29 cellular contexts compared by ENCODE assay signal in the genomic region with DNA sequence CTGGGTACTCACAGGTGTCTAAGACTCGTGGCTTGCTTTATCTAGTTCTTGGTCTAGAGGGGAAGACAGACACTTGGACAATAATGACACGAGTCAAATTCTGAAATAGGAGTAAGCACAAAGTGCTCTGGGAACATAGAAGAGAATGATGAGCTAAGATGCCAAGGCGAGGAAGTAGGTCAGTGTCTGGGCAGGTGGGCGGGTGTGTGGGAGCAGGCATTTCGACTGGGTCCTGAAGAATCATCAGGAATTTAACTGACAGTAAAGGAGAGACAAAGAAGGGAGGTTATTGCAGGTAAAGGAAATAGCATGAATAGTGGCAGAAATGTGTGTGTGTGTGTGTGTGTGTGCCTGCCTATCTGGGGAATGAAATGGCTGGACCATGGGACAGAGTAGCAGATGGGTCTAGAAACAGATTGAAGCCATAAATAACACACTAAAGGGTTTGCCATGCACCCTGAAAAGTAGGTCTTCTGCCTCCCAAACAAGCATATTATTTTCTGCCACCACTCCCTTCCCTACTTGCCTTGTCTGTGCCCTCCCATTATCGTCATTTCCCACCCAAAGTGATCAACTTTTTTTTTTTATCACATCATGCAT.
"Had no signal": no experiment of that assay in that cellular context is flagged by ENCODE, and none has a peak within 500 bp of the region (broad histone marks: within the 10 kb centered on the region; RNA-seq: fewer than 3 reads in every experiment).

No MANE protein-coding gene starts in this region.

- H3K79me2 ChIP-seq: parathyroid adenoma had no signal

- H3K9me3 ChIP-seq: ovary, psoas muscle, right lobe of liver, sigmoid colon, suprapubic skin, testis, transverse colon, upper lobe of right lung, uterus had no signal

- H3K27ac ChIP-seq: neural progenitor cell, ovary, parathyroid adenoma, psoas muscle, right lobe of liver, sigmoid colon, stomach, suprapubic skin, testis, tibial artery, transverse colon, upper lobe of right lung, uterus had no signal

- H3K4me2 ChIP-seq: neural progenitor cell had no signal

- DNase-seq: natural killer cell; occipital lobe; ovary; posterior cingulate gyrus; psoas muscle; right cardiac atrium; right lobe of liver; sigmoid colon; small intestine; stimulated activated CD4-positive, alpha-beta T cell treated with anti-CD3 and anti-CD28 coated beads, Interleukin-15, amount 100 ng/mL, for 24 hours; stimulated activated CD4-positive, alpha-beta T cell treated with anti-CD3 and anti-CD28 coated beads, Interleukin-2, amount 100 ng/mL, for 24 hours; stimulated activated CD4-positive, alpha-beta T cell treated with anti-CD3 and anti-CD28 coated beads, Interleukin-2, amount 100 ng/mL, for 48 hours; stimulated activated CD4-positive, alpha-beta T cell treated with anti-CD3 and anti-CD28 coated beads, Interleukin-4, amount 100 ng/mL, for 24 hours; stimulated activated naive B cell treated with anti-CD40 and anti-IgM and Interleukin-4, amounts not matched to agents 10 μg/mL and 1 μg/mL and 100 μg/mL, for 72 hours; stimulated activated naive CD4-positive, alpha-beta T cell treated with Interleukin-2 at 50 U/mL for 16 hours; stomach; testis; tibial artery; transverse colon; upper lobe of right lung; uterus had no signal

- ATAC-seq: natural killer cell; psoas muscle; right cardiac atrium; right lobe of liver; stimulated activated effector memory CD8-positive, alpha-beta T cell treated with anti-CD3 and anti-CD28 coated beads, Interleukin-12 subunit alpha, Interleukin-12 subunit beta, amount 100 ng/mL, for 72 hours; stimulated activated naive B cell treated with anti-CD40 and anti-IgM and Interleukin-4, amounts not matched to agents 10 μg/mL and 1 μg/mL and 100 μg/mL, for 72 hours; upper lobe of right lung had no signal

- H2AFZ ChIP-seq: neural progenitor cell, parathyroid adenoma had no signal

- FAIRE-seq: small intestine had no signal

- H3K4me3 Mint-ChIP-seq: natural killer cell; nephron; neural progenitor cell; stimulated activated effector memory CD8-positive, alpha-beta T cell treated with anti-CD3 and anti-CD28 coated beads, Interleukin-12 subunit alpha, Interleukin-12 subunit beta, amount 100 ng/mL, for 72 hours; stimulated activated naive B cell treated with anti-CD40 and anti-IgM and Interleukin-4, amounts not matched to agents 10 μg/mL and 1 μg/mL and 100 μg/mL, for 72 hours; stimulated activated naive CD8-positive, alpha-beta T cell treated with anti-CD3 and anti-CD28 coated beads, Interleukin-15, Interleukin-2, amounts not matched to agents 100 ng/mL and 50 ng/mL, for 24 hours; type B pancreatic cell had no signal

- H3K9ac ChIP-seq: neural progenitor cell, parathyroid adenoma had no signal

- H3K36me3 ChIP-seq: neural progenitor cell, ovary, right lobe of liver, sigmoid colon, stomach, suprapubic skin, tibial artery, transverse colon, upper lobe of right lung, uterus had no signal

- H3K36me3 Mint-ChIP-seq: natural killer cell; neural progenitor cell; stimulated activated effector memory CD8-positive, alpha-beta T cell treated with anti-CD3 and anti-CD28 coated beads, Interleukin-12 subunit alpha, Interleukin-12 subunit beta, amount 100 ng/mL, for 72 hours; type B pancreatic cell had no signal

- H3K4me1 Mint-ChIP-seq: natural killer cell; nephron; neural progenitor cell; stimulated activated effector memory CD8-positive, alpha-beta T cell treated with anti-CD3 and anti-CD28 coated beads, Interleukin-12 subunit alpha, Interleukin-12 subunit beta, amount 100 ng/mL, for 72 hours; stimulated activated naive B cell treated with anti-CD40 and anti-IgM and Interleukin-4, amounts not matched to agents 10 μg/mL and 1 μg/mL and 100 μg/mL, for 72 hours had no signal

- H3K27ac Mint-ChIP-seq: natural killer cell; nephron; neural progenitor cell; progenitor cell of endocrine pancreas; stimulated activated effector memory CD8-positive, alpha-beta T cell treated with anti-CD3 and anti-CD28 coated beads, Interleukin-12 subunit alpha, Interleukin-12 subunit beta, amount 100 ng/mL, for 72 hours; stimulated activated naive B cell treated with anti-CD40 and anti-IgM and Interleukin-4, amounts not matched to agents 10 μg/mL and 1 μg/mL and 100 μg/mL, for 72 hours; stimulated activated naive CD8-positive, alpha-beta T cell treated with anti-CD3 and anti-CD28 coated beads, Interleukin-15, Interleukin-2, amounts not matched to agents 100 ng/mL and 50 ng/mL, for 24 hours; type B pancreatic cell had no signal

- H3K9me3 Mint-ChIP-seq: natural killer cell; stimulated activated effector memory CD8-positive, alpha-beta T cell treated with anti-CD3 and anti-CD28 coated beads, Interleukin-12 subunit alpha, Interleukin-12 subunit beta, amount 100 ng/mL, for 72 hours; stimulated activated naive CD8-positive, alpha-beta T cell treated with anti-CD3 and anti-CD28 coated beads, Interleukin-15, Interleukin-2, amounts not matched to agents 100 ng/mL and 50 ng/mL, for 24 hours; type B pancreatic cell had no signal

- H3K27me3 ChIP-seq: neural progenitor cell, ovary, right lobe of liver, sigmoid colon, stomach, suprapubic skin, testis, tibial artery, transverse colon, upper lobe of right lung, uterus had no signal

- H3K27me3 Mint-ChIP-seq: progenitor cell of endocrine pancreas, type B pancreatic cell had no signal

- H3K4me1 ChIP-seq: neural progenitor cell, parathyroid adenoma, psoas muscle, right lobe of liver, sigmoid colon, stomach, suprapubic skin, testis, tibial artery, transverse colon, upper lobe of right lung, uterus had no signal

- H3K4me3 ChIP-seq: neural progenitor cell, ovary, psoas muscle, right lobe of liver, sigmoid colon, stomach, suprapubic skin, testis, tibial artery, transverse colon, upper lobe of right lung, uterus had no signal
